ENCODE assay signal across 23 cellular contexts in the genomic region with DNA sequence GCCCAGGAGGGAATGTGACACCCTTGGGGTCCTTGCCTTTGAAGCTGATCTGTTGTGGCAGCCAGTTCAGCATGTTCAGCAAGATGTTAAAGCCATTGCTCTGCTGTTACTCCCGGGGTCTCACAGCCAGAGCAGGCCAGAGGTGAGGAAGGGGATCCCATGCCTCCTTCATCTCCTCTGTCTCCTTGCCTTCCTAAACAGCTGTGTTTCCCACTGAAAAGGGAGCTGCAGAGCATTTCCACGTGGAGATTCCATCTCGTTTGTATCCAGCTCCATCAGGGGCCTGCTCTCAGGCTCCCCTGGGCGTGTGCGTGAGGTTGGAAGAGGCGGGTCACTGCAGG.
"Had no signal": no experiment of that assay in that cellular context is flagged by ENCODE, and none has a peak within 500 bp of the region (broad histone marks: within the 10 kb centered on the region; RNA-seq: fewer than 3 reads in every experiment).

No MANE protein-coding gene starts in this region.

- H3K4me1 Mint-ChIP-seq: activated CD4-positive, alpha-beta memory T cell treated with anti-CD3 and anti-CD28 coated beads, Interleukin-2, amount 10 ng/mL, durations not matched to agents 7 days and 5 days had no signal

- DNase-seq: activated CD4-positive, alpha-beta memory T cell treated with anti-CD3 and anti-CD28 coated beads, Interleukin-2, amount 10 ng/mL, durations not matched to agents 7 days and 5 days; activated CD4-positive, alpha-beta T cell treated with anti-CD3 and anti-CD28 coated beads for 4 hours; activated CD8-positive, alpha-beta memory T cell treated with anti-CD3 and anti-CD28 coated beads, Interleukin-2, amount 10 ng/mL, durations not matched to agents 7 days and 5 days; activated naive CD4-positive, alpha-beta T cell treated with Interleukin-2 at 50 U/mL for 16 hours; activated naive CD8-positive, alpha-beta T cell treated with anti-CD3 and anti-CD28 coated beads, Interleukin-2, amount 50 U/mL, for 24 hours; anterior cingulate cortex; central memory CD4-positive, alpha-beta T cell; colonic mucosa; erythroblast; foreskin melanocyte; hypothalamus; left lung; mammary epithelial cell; pancreas; SW 1271; trophoblast cell had no signal

- H3K27me3 ChIP-seq: colonic mucosa, left lung, pancreas, suprapubic skin had no signal

- H3K9me3 ChIP-seq: colonic mucosa, pancreas, suprapubic skin had no signal

- H3K27ac ChIP-seq: colonic mucosa, left lung, pancreas, suprapubic skin had no signal

- H3K4me3 Mint-ChIP-seq: activated CD4-positive, alpha-beta memory T cell treated with anti-CD3 and anti-CD28 coated beads, Interleukin-2, amount 10 ng/mL, durations not matched to agents 7 days and 5 days; activated CD8-positive, alpha-beta memory T cell treated with anti-CD3 and anti-CD28 coated beads, Interleukin-2, amount 10 ng/mL, durations not matched to agents 7 days and 5 days; activated naive CD8-positive, alpha-beta T cell treated with anti-CD3 and anti-CD28 coated beads, Interleukin-2, amount 50 U/mL, for 24 hours; brain; stimulated activated naive CD8-positive, alpha-beta T cell treated with anti-CD3 and anti-CD28 coated beads, Interleukin-15, Interleukin-2, amounts not matched to agents 100 ng/mL and 50 ng/mL, for 24 hours; WTC11 had no signal

- H3K4me3 ChIP-seq: colonic mucosa, left lung, pancreas, suprapubic skin had no signal

- H3K4me1 ChIP-seq: colonic mucosa, left lung, pancreas had no signal

- H3K27ac Mint-ChIP-seq: activated CD4-positive, alpha-beta memory T cell treated with anti-CD3 and anti-CD28 coated beads, Interleukin-2, amount 10 ng/mL, durations not matched to agents 7 days and 5 days; activated CD8-positive, alpha-beta memory T cell treated with anti-CD3 and anti-CD28 coated beads, Interleukin-2, amount 10 ng/mL, durations not matched to agents 7 days and 5 days; activated naive CD8-positive, alpha-beta T cell treated with anti-CD3 and anti-CD28 coated beads, Interleukin-2, amount 50 U/mL, for 24 hours; activated T-helper 2 cell treated with anti-CD3 and anti-CD28 coated beads, Interferon-gamma antibody, Interleukin-2, Interleukin-4, amounts not matched to agents 10 μg/mL and 5 μg/mL and 100 μg/mL, durations not matched to agents 14 hours and 24 hours and 36 hours; stimulated activated naive CD8-positive, alpha-beta T cell treated with anti-CD3 and anti-CD28 coated beads, Interleukin-15, Interleukin-2, amounts not matched to agents 100 ng/mL and 50 ng/mL, for 24 hours; WTC11 had no signal

- ATAC-seq: activated CD8-positive, alpha-beta memory T cell treated with anti-CD3 and anti-CD28 coated beads, Interleukin-2, amount 10 ng/mL, durations not matched to agents 7 days and 5 days; activated naive CD8-positive, alpha-beta T cell treated with anti-CD3 and anti-CD28 coated beads, Interleukin-2, amount 50 U/mL, for 24 hours; left lung; pancreas; WTC11 had no signal

- H3K36me3 ChIP-seq: colonic mucosa, left lung, pancreas, suprapubic skin had no signal

- FAIRE-seq: endometrium, keratinocyte, pancreas had no signal
